8 cellular contexts compared by ENCODE assay signal in the genomic region with DNA sequence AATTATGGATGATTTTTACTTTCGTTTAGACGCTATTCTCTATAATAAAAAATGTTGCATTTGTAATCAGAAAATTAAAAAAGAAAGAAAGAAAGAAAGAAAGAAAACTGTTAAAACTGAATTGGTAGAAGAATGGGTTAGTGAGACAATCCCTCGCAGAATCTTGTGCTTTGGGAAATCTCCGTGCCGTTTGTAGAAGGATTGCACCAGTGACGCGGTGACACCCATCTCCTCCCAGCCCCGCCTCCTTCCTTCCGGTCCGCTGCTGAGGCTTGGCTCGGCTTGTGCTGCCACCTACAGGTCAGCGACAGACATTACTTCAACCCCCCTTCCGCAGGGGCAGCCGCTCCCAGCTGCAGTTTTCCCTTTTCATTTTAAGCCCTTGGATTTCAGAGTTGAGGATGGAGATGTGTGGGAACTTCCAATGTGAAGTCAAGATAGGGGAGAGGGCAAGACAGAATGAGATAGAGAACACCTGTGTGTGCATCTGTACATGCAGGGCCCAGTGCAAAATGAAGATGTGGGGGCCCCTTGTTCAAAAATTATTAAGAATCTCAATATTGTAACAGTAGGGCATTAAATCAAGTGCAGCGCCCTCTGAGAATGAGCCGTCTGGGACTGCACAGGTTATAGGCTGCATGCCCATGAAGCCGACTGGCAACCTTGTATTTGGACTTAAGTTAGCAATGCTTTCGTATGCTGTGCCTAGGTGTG. TPM values are rescaled to one million over a fixed set of nuclear protein-coding genes. Genes with fewer than 3 reads are reported as not detected.
DNase-seq lines count a peak whose midpoint lies in the region; ATAC-seq and FAIRE-seq lines count a peak whose summit lies in the region.

No MANE protein-coding gene starts in this region.

- peak; percentile 50 for ATAC-seq in GM18870 (IDR thresholded peaks at IDR 0.05; ENCODE audit: unreplicated experiment)
- peak; percentile 90 for ATAC-seq in activated CD8-positive, alpha-beta memory T cell treated with anti-CD3 and anti-CD28 coated beads, Interleukin-2, amount 10 ng/mL, durations not matched to agents 7 days and 5 days

- H3K4me3 Mint-ChIP-seq in activated CD8-positive, alpha-beta memory T cell treated with anti-CD3 and anti-CD28 coated beads, Interleukin-2, amount 10 ng/mL, durations not matched to agents 7 days and 5 days = peak overlapping the region; percentile 80

- H3K4me1 Mint-ChIP-seq in activated CD8-positive, alpha-beta memory T cell treated with anti-CD3 and anti-CD28 coated beads, Interleukin-2, amount 10 ng/mL, durations not matched to agents 7 days and 5 days = peaks cover 18% of the 10 kb centered on the region

- DNase-seq in A172 (ENCODE audit: low spot score) = peak; percentile 62
- peak in 73 of 76 experiments; percentile 44 to 93 (median 82) for DNase-seq in HUDEP-2 (lab: John Stamatoyannopoulos, UW; ENCODE audit: unreplicated experiment in 76 of 76)
- peak; percentile 89 for DNase-seq in NOMO-1 treated with dmso at 0.1 percent for 144 hours (lab: John Stamatoyannopoulos, UW; ENCODE audit: unreplicated experiment)
- peak; percentile 94 for DNase-seq in activated CD8-positive, alpha-beta memory T cell treated with anti-CD3 and anti-CD28 coated beads, Interleukin-2, amount 10 ng/mL, durations not matched to agents 7 days and 5 days
- DNase-seq in middle frontal gyrus (ENCODE audit: extremely low spot score, low spot score) = peak; percentile 86
- DNase-seq in stimulated activated CD8-positive, alpha-beta memory T cell treated with anti-CD3 and anti-CD28 coated beads, Interleukin-15, amount 100 ng/mL, for 4 hours (ENCODE audit: low read depth in 2 of 2) = peak; percentile 67 to 81

- no peaks in the 10 kb centered on the region for H3K9me3 Mint-ChIP-seq in activated CD8-positive, alpha-beta memory T cell treated with anti-CD3 and anti-CD28 coated beads, Interleukin-2, amount 10 ng/mL, durations not matched to agents 7 days and 5 days (ENCODE audit: low read depth)

- CTCF ChIA-PET in activated CD8-positive, alpha-beta memory T cell treated with anti-CD3 and anti-CD28 coated beads, Interleukin-2, amount 10 ng/mL, durations not matched to agents 7 days and 5 days (lab: Charles Lee) = interaction anchor here (0.6 to 10.9 kb wide), 53 partner anchors 9 to 475 kb away, joined by 3 to 229 read pairs (median 4); a partner anchor contains a TSS

- H3K36me3 Mint-ChIP-seq in activated CD8-positive, alpha-beta memory T cell treated with anti-CD3 and anti-CD28 coated beads, Interleukin-2, amount 10 ng/mL, durations not matched to agents 7 days and 5 days = no peaks in the 10 kb centered on the region

- peak overlapping the region; percentile 87 for H3K27ac Mint-ChIP-seq in activated CD8-positive, alpha-beta memory T cell treated with anti-CD3 and anti-CD28 coated beads, Interleukin-2, amount 10 ng/mL, durations not matched to agents 7 days and 5 days

- FAIRE-seq in endometrium (lab: Jason Lieb, UNC) = peak; percentile 98

- peaks cover 3% of the 10 kb centered on the region for H3K27me3 Mint-ChIP-seq in activated CD8-positive, alpha-beta memory T cell treated with anti-CD3 and anti-CD28 coated beads, Interleukin-2, amount 10 ng/mL, durations not matched to agents 7 days and 5 days

RNA-seq across cellular contexts. Expression of a gene that starts 41.1 kb away (rescaled TPM):
- 37.3 and 48.1 TPM in 2 replicates for total RNA-seq in A172 (2014; rRNA removed; shearing (Covaris generic))
- 10 to 100 TPM; 11.2 to 29.3 TPM for total RNA-seq in activated CD8-positive, alpha-beta memory T cell treated with anti-CD3 and anti-CD28 coated beads, Interleukin-2, amount 10 ng/mL, durations not matched to agents 7 days and 5 days

RNA-seq across cellular contexts. Expression of a gene that starts 41.4 kb away (rescaled TPM):
- total RNA-seq in A172 (2014; rRNA removed; shearing (Covaris generic)) = 57.0 and 68.4 TPM in 2 replicates
- total RNA-seq in activated CD8-positive, alpha-beta memory T cell treated with anti-CD3 and anti-CD28 coated beads, Interleukin-2, amount 10 ng/mL, durations not matched to agents 7 days and 5 days = 10 to 100 TPM; 42.3 to 61.0 TPM

Comparison
In these comparisons a context has a peak if more than half of its experiments do, and no peak if none do; other contexts are left out.
1. Peak in every context shown above with its lines: DNase-seq and ATAC-seq.